8 cellular contexts compared by ENCODE assay signal in the genomic region with DNA sequence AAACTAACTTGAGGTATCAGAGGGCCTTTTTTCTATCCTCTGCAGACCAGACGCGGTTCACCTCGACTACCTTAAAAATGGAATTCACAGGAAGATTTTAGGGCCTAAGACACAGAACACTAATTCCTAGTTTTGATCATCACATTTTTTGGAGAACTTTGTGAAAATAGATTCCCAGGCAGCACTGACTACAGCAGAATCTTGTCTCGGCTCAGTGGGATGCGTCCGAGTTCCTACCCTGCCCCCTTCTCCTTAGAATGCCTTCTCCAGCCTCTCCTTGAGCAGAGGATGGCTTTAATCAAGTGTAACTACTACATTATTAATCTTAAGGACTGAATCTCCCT. TPM values are rescaled to one million over a fixed set of nuclear protein-coding genes. Genes with fewer than 3 reads are reported as not detected.
DNase-seq lines count a peak whose midpoint lies in the region; ATAC-seq and TF ChIP-seq lines count a peak whose summit lies in the region.

No MANE protein-coding gene starts in this region.

- no peak for ATAC-seq in activated T-cell treated with anti-CD3 and anti-CD28 coated beads, Interleukin-2, amount 50 U/mL, for 72 hours (replicated peaks in 1 of 2)
- ATAC-seq in lower lobe of right lung, result no peak
- ATAC-seq in GM19455 (IDR thresholded peaks at IDR 0.05; ENCODE audit: unreplicated experiment), result no peak

- no peaks in the 10 kb centered on the region for H3K27me3 Mint-ChIP-seq in activated T-cell treated with anti-CD3 and anti-CD28 coated beads, Interleukin-2, amount 50 U/mL, for 72 hours (ENCODE audit: low read depth)
- no peaks in the 10 kb centered on the region for H3K27me3 Mint-ChIP-seq in type B pancreatic cell

- peak overlapping the region; percentile 99 for H3K27ac ChIP-seq in lower lobe of right lung

- H3K4me3 ChIP-seq in astrocyte of the spinal cord (ENCODE audit: low read depth, low read length) (peak overlapping the region; percentile 76), lower lobe of right lung (peak overlapping the region; percentile 87)

- peak overlapping the region; percentile 91 to 97 for H3K4me3 Mint-ChIP-seq in activated T-cell treated with anti-CD3 and anti-CD28 coated beads, Interleukin-2, amount 50 U/mL, for 72 hours
- peak overlapping the region; percentile 88 for H3K4me3 Mint-ChIP-seq in type B pancreatic cell

- no peak for TF ChIP-seq CTCF in astrocyte of the spinal cord (IDR thresholded peaks at IDR 0.05; ENCODE audit: low read depth, low read length)
- TF ChIP-seq CTCF in lower lobe of right lung (IDR thresholded peaks at IDR 0.05), result no peak
- no peak for TF ChIP-seq CTCF in type B pancreatic cell (conservative IDR thresholded peaks at IDR 0.05)

- no peaks in the 10 kb centered on the region for H3K4me1 ChIP-seq in lower lobe of right lung

- in situ Hi-C loops in astrocyte of the spinal cord (cut with HindIII; ENCODE audit: low sequenced_read_pairs), result no loop called here
- in situ Hi-C loops in KBM-7 (cut with MboI; ENCODE audit: low pct_unique_long_range_greater_than_20kb, low sequenced_read_pairs), result no loop called here

- no peaks in the 10 kb centered on the region for H3K9me3 ChIP-seq in lower lobe of right lung

- intact Hi-C loops in lower lobe of right lung (cut with DNase I), result no loop called here

- peak overlapping the region; percentile 94 for H3K27ac Mint-ChIP-seq in activated T-cell treated with anti-CD3 and anti-CD28 coated beads, Interleukin-2, amount 50 U/mL, for 72 hours
- peak overlapping the region; percentile 94 for H3K27ac Mint-ChIP-seq in type B pancreatic cell

- no peaks in the 10 kb centered on the region for H3K27me3 ChIP-seq in lower lobe of right lung (ENCODE audit: low read depth)

- H3K36me3 ChIP-seq in lower lobe of right lung, result no peaks in the 10 kb centered on the region

- H3K36me3 Mint-ChIP-seq in activated T-cell treated with anti-CD3 and anti-CD28 coated beads, Interleukin-2, amount 50 U/mL, for 72 hours (ENCODE audit: insufficient read depth in 2 of 2), result peaks cover 2 to 3% of the 10 kb centered on the region in 2 donors
- peaks cover 9% of the 10 kb centered on the region for H3K36me3 Mint-ChIP-seq in type B pancreatic cell

- peaks cover 0 to 2% of the 10 kb centered on the region in 2 donors for H3K9me3 Mint-ChIP-seq in activated T-cell treated with anti-CD3 and anti-CD28 coated beads, Interleukin-2, amount 50 U/mL, for 72 hours
- H3K9me3 Mint-ChIP-seq in type B pancreatic cell, result peaks cover 13% of the 10 kb centered on the region

- DNase-seq in activated T-cell treated with anti-CD3 and anti-CD28 coated beads, Interleukin-2, amount 50 U/mL, for 72 hours, result no peak
- no peak for DNase-seq in activated T-cell treated with anti-CD3 and anti-CD28 coated beads, Interleukin-2, amount 50 U/mL, for 1 hour
- DNase-seq in astrocyte of the spinal cord (ENCODE audit: low read depth, low spot score), result no peak
- DNase-seq in lower lobe of right lung, result no peak
- DNase-seq in type B pancreatic cell (ENCODE audit: extremely low spot score, unreplicated experiment), result no peak
- no peak for DNase-seq in KBM-7
- DNase-seq in effector CD4-positive, alpha-beta T cell, result no peak

- peaks cover 16% of the 10 kb centered on the region for H3K4me1 Mint-ChIP-seq in activated T-cell treated with anti-CD3 and anti-CD28 coated beads, Interleukin-2, amount 50 U/mL, for 72 hours (ENCODE audit: low read depth)
- H3K4me1 Mint-ChIP-seq in type B pancreatic cell (ENCODE audit: unreplicated experiment), result peaks cover 9% of the 10 kb centered on the region

RNA-seq across cellular contexts. Expression of gene TERC, which starts 0.4 kb away (rescaled TPM):
- 10 to 100 TPM in 1 of 2 donors, 1 to 10 TPM in 1; 5.6 to 23.0 TPM for total RNA-seq in activated T-cell treated with anti-CD3 and anti-CD28 coated beads, Interleukin-2, amount 50 U/mL, for 72 hours
- total RNA-seq in lower lobe of right lung (2.9 TPM), type B pancreatic cell (ENCODE audit: low replicate concordance) (2.3 and 11.7 TPM in 2 replicates)

RNA-seq across cellular contexts. Expression of gene ACTRT3, which starts 4.1 kb away (rescaled TPM):
- total RNA-seq in activated T-cell treated with anti-CD3 and anti-CD28 coated beads, Interleukin-2, amount 50 U/mL, for 72 hours, result under 1 TPM; 0.26 to 0.46 TPM
- total RNA-seq in lower lobe of right lung (0.92 TPM), type B pancreatic cell (ENCODE audit: low replicate concordance) (1.8 and 2.1 TPM in 2 replicates)

RNA-seq across cellular contexts. Expression of gene MYNN, which starts 7.9 kb away (rescaled TPM):
- total RNA-seq in activated T-cell treated with anti-CD3 and anti-CD28 coated beads, Interleukin-2, amount 50 U/mL, for 72 hours, result 10 to 100 TPM; 15.1 to 16.2 TPM
- total RNA-seq in lower lobe of right lung, result 15.0 TPM
- total RNA-seq in type B pancreatic cell (ENCODE audit: low replicate concordance), result 15.7 and 18.2 TPM in 2 replicates

RNA-seq across cellular contexts. Expression of gene LRRIQ4, which starts 47.4 kb away (rescaled TPM):
- total RNA-seq in activated T-cell treated with anti-CD3 and anti-CD28 coated beads, Interleukin-2, amount 50 U/mL, for 72 hours, result under 1 TPM in 1 of 2 donors, not detected in 1; 0.22 TPM
- total RNA-seq in lower lobe of right lung (not detected), type B pancreatic cell (ENCODE audit: low replicate concordance) (not detected in 2 replicates)

RNA-seq across cellular contexts. Expression of gene LRRC34, which starts 47.5 kb away (rescaled TPM):
- total RNA-seq in activated T-cell treated with anti-CD3 and anti-CD28 coated beads, Interleukin-2, amount 50 U/mL, for 72 hours, result 1 to 10 TPM; 4.5 to 6.3 TPM
- total RNA-seq in lower lobe of right lung (4.8 TPM), type B pancreatic cell (ENCODE audit: low replicate concordance) (2.7 and 4.0 TPM in 2 replicates)
